Comparison of ENCODE assay signal across 9 cellular contexts in the genomic region with DNA sequence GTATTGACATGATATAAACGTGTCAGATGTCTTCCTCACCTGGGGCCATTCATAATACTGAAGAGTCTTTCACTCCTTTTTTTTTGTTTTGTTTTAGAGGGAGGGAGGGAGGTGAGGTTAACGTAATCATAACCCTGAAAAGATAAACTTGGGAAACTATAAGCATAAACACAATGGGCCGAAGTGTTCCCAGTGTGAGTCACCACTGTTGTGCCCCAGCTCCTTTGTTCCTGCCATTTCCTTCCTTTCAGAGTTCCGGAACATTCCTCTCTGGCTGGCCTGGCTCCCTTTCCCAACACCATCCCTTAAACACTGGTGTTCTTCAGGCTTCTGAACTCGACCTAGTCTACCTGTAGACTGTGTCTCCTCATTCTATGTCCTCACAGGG. TPM values are rescaled to one million over a fixed set of nuclear protein-coding genes. Genes with fewer than 3 reads are reported as not detected.
DNase-seq lines count a peak whose midpoint lies in the region; TF ChIP-seq lines count a peak whose summit lies in the region.
"Had no signal": no experiment of that assay in that cellular context is flagged by ENCODE, and none has a peak within 500 bp of the region (broad histone marks: within the 10 kb centered on the region; RNA-seq: fewer than 3 reads in every experiment).

No MANE protein-coding gene starts in this region.

- WGBS in hepatocyte (ENCODE audit: low lambda C conversion rate, missing lambda C conversion rate), result 76% methylated on average over 5 of the region's 5 CpGs
- 31 to 44% methylated on average over 5 of the region's 5 CpGs for WGBS in sigmoid colon, 2 donors

- no peaks in the 10 kb centered on the region for H3K4me1 Mint-ChIP-seq in immature natural killer cell
- no peaks in the 10 kb centered on the region for H3K4me1 Mint-ChIP-seq in activated CD4-positive, alpha-beta memory T cell treated with anti-CD3 and anti-CD28 coated beads, Interleukin-2, amount 10 ng/mL, durations not matched to agents 7 days and 5 days

- H3K9me2 ChIP-seq in hepatocyte (replicated peaks; ENCODE audit: insufficient read depth), result no peaks in the 10 kb centered on the region

- TF ChIP-seq EP300 in sigmoid colon (IDR thresholded peaks at IDR 0.05), result no peak

- POLR2A ChIA-PET in activated CD4-positive, alpha-beta memory T cell treated with anti-CD3 and anti-CD28 coated beads, Interleukin-2, amount 10 ng/mL, durations not matched to agents 7 days and 5 days (lab: Charles Lee), result interaction anchor here (0.5 kb wide), 1 partner anchor 262 kb away, joined by 4 read pairs; no protein-coding TSS in a partner anchor

- H3K27me3 Mint-ChIP-seq in immature natural killer cell (ENCODE audit: low read depth in 3 of 3), result no peaks in the 10 kb centered on the region
- peaks cover 4% of the 10 kb centered on the region for H3K27me3 Mint-ChIP-seq in activated CD4-positive, alpha-beta memory T cell treated with anti-CD3 and anti-CD28 coated beads, Interleukin-2, amount 10 ng/mL, durations not matched to agents 7 days and 5 days

- H3K36me3 Mint-ChIP-seq in immature natural killer cell, result peaks cover 4 to 6% (median 4%) of the 10 kb centered on the region in 3 donors
- no peaks in the 10 kb centered on the region for H3K36me3 Mint-ChIP-seq in activated CD4-positive, alpha-beta memory T cell treated with anti-CD3 and anti-CD28 coated beads, Interleukin-2, amount 10 ng/mL, durations not matched to agents 7 days and 5 days (ENCODE audit: low read depth)

- H3K9me3 ChIP-seq in HAP-1 (no peaks in the 10 kb centered on the region), hepatocyte (ENCODE audit: low read depth) (no peaks in the 10 kb centered on the region), sigmoid colon (no peaks in the 10 kb centered on the region)

- no peak overlapping the region for H2AFZ ChIP-seq in hepatocyte

- H3K36me3 ChIP-seq in HAP-1 (replicated peaks) (no peaks in the 10 kb centered on the region), hepatocyte (replicated peaks; ENCODE audit: insufficient read depth, low read depth) (no peaks in the 10 kb centered on the region), sigmoid colon (no peaks in the 10 kb centered on the region)

- TF ChIP-seq CTCF in hepatocyte (IDR thresholded peaks at IDR 0.05; ENCODE audit: poor library complexity), result no peak
- no peak for TF ChIP-seq CTCF in sigmoid colon (IDR thresholded peaks at IDR 0.05)

- no peak overlapping the region for H3K27ac Mint-ChIP-seq in immature natural killer cell
- H3K27ac Mint-ChIP-seq in activated CD4-positive, alpha-beta memory T cell treated with anti-CD3 and anti-CD28 coated beads, Interleukin-2, amount 10 ng/mL, durations not matched to agents 7 days and 5 days, result no peak overlapping the region

- no peak overlapping the region for H3K4me2 ChIP-seq in hepatocyte

- H3K27me3 ChIP-seq in HAP-1 (ENCODE audit: low read depth) (no peaks in the 10 kb centered on the region), hepatocyte (no peaks in the 10 kb centered on the region), sigmoid colon (no peaks in the 10 kb centered on the region)

- no peaks in the 10 kb centered on the region for H4K20me1 ChIP-seq in hepatocyte (ENCODE audit: insufficient read depth, poor library complexity, severe bottlenecking)

- H3K4me3 Mint-ChIP-seq in immature natural killer cell, result no peak overlapping the region
- no peak overlapping the region for H3K4me3 Mint-ChIP-seq in activated CD4-positive, alpha-beta memory T cell treated with anti-CD3 and anti-CD28 coated beads, Interleukin-2, amount 10 ng/mL, durations not matched to agents 7 days and 5 days

- H3K9me3 Mint-ChIP-seq in immature natural killer cell, result no peaks in the 10 kb centered on the region
- H3K9me3 Mint-ChIP-seq in activated CD4-positive, alpha-beta memory T cell treated with anti-CD3 and anti-CD28 coated beads, Interleukin-2, amount 10 ng/mL, durations not matched to agents 7 days and 5 days, result no peaks in the 10 kb centered on the region

- in situ Hi-C loops in HAP-1 (cut with MboI; ENCODE audit: low sequenced_read_pairs), result no loop called here

- H3K79me2 ChIP-seq in hepatocyte, result peaks cover 54% of the 10 kb centered on the region

- H3K4me1 ChIP-seq in HAP-1 (peaks cover 8% of the 10 kb centered on the region), hepatocyte (ENCODE audit: insufficient read depth) (peaks cover 21% of the 10 kb centered on the region), sigmoid colon (peaks cover 0 to 17% (median 3%) of the 10 kb centered on the region in 4 donors)

- TF ChIP-seq POLR2A in sigmoid colon (IDR thresholded peaks at IDR 0.05), result no peak

- intact Hi-C loops in sigmoid colon (cut with DNase I), result no loop called here

- peak; percentile 61 to 76 for DNase-seq in HAP-1 (ENCODE audit: low spot score in 2 of 2)
- DNase-seq in astrocyte of the hippocampus (ENCODE audit: low read depth, low spot score), result peak; percentile 68
- DNase-seq in hepatocyte (ENCODE audit: low spot score), result no peak
- no peak for DNase-seq in sigmoid colon
- DNase-seq in NCI-H82 treated with DMSO at 0.1 percent for 48 hours (lab: John Stamatoyannopoulos, UW; ENCODE audit: unreplicated experiment), result no peak
- no peak for DNase-seq in immature natural killer cell
- DNase-seq in activated CD4-positive, alpha-beta memory T cell treated with anti-CD3 and anti-CD28 coated beads, Interleukin-2, amount 10 ng/mL, durations not matched to agents 7 days and 5 days, result no peak
- DNase-seq: activated naive CD4-positive, alpha-beta T cell treated with anti-CD3 and anti-CD28 coated beads, Interleukin-2, amount 50 U/mL, for 16 hours had no signal

- no peak overlapping the region for H3K4me3 ChIP-seq in HAP-1
- no peak overlapping the region for H3K4me3 ChIP-seq in hepatocyte
- H3K4me3 ChIP-seq in skin epidermis, result no peak overlapping the region
- H3K4me3 ChIP-seq in sigmoid colon, result no peak overlapping the region

- CTCF ChIA-PET in activated CD4-positive, alpha-beta memory T cell treated with anti-CD3 and anti-CD28 coated beads, Interleukin-2, amount 10 ng/mL, durations not matched to agents 7 days and 5 days (lab: Charles Lee), result no interaction called here

- H3K27ac ChIP-seq in hepatocyte (peak overlapping the region; percentile 6), skin epidermis (peak overlapping the region in 20 of 21 experiments; percentile 16 to 91 (median 72)), sigmoid colon (peak overlapping the region in 2 of 4 donors; percentile 20 to 29)

RNA-seq across cellular contexts. Expression of gene PLD1, which starts 18.6 kb away (rescaled TPM):
- 63.3 and 71.1 TPM in 2 replicates for total RNA-seq in hepatocyte
- 29.4 and 42.1 TPM in 2 replicates for polyA plus RNA-seq in hepatocyte
- total RNA-seq in sigmoid colon, result 10 to 100 TPM in 2 of 4 donors, 1 to 10 TPM in 2; 8.6 to 19.9 (median 10.8) TPM
- polyA plus RNA-seq in sigmoid colon, result 10 to 100 TPM; 12.2 to 24.3 (median 16.2) TPM
- 1 to 10 TPM in 2 of 3 donors, not detected in 1; 3.8 to 7.2 TPM for polyA plus RNA-seq in immature natural killer cell
- 1 to 10 TPM; 3.1 to 4.1 TPM for total RNA-seq in activated CD4-positive, alpha-beta memory T cell treated with anti-CD3 and anti-CD28 coated beads, Interleukin-2, amount 10 ng/mL, durations not matched to agents 7 days and 5 days

RNA-seq across cellular contexts. Expression of gene TMEM212, which starts 51.5 kb away (rescaled TPM):
- not detected in 2 replicates for total RNA-seq in hepatocyte
- not detected in 2 replicates for polyA plus RNA-seq in hepatocyte
- not detected for total RNA-seq in sigmoid colon
- not detected for polyA plus RNA-seq in sigmoid colon
- not detected for polyA plus RNA-seq in immature natural killer cell
- not detected for total RNA-seq in activated CD4-positive, alpha-beta memory T cell treated with anti-CD3 and anti-CD28 coated beads, Interleukin-2, amount 10 ng/mL, durations not matched to agents 7 days and 5 days

Comparison
In these comparisons a context has a peak if more than half of its experiments do, and no peak if none do; other contexts are left out.
1. DNase-seq: peak in HAP-1 (2 of 2) and astrocyte of the hippocampus (single experiment); none in hepatocyte (single experiment), sigmoid colon (single experiment), NCI-H82 treated with DMSO at 0.1 percent for 48 hours (single experiment), immature natural killer cell (0 of 3) and activated CD4-positive, alpha-beta memory T cell treated with anti-CD3 and anti-CD28 coated beads, Interleukin-2, amount 10 ng/mL, durations not matched to agents 7 days and 5 days (single experiment).